Comparison of ENCODE assay signal across 8 cellular contexts in genomic region chr7:80722596-80723141, GRCh38.
DNase-seq lines count a peak whose midpoint lies in the region; ATAC-seq and TF ChIP-seq lines count a peak whose summit lies in the region.

No MANE protein-coding gene starts in this region.

- POLR2A ChIA-PET in Panc1 (lab: Charles Lee) (interaction anchor here (0.7 kb wide), 2 partner anchors 180 to 1079 kb away, joined by 4 to 8 read pairs; no protein-coding TSS in a partner anchor), HEK293T (lab: Yijun Ruan, JAX) (interaction anchor here (1.5 kb wide), 1 partner anchor 196 kb away, joined by 3 read pairs; the partner anchor contains the start of gene SEMA3C), OCI-LY7 (lab: Charles Lee) (no interaction called here)

- H2AFZ ChIP-seq in OCI-LY7 (ENCODE audit: low read length), result no peak overlapping the region

- H3K4me1 ChIP-seq in Panc1 (ENCODE audit: control insufficient read depth, insufficient read depth, low read length), result peaks cover 32% of the 10 kb centered on the region
- no peaks in the 10 kb centered on the region for H3K4me1 ChIP-seq in OCI-LY7 (ENCODE audit: insufficient read depth, low read length, poor library complexity, severe bottlenecking)

- no TSS peak for BruUV-seq in Panc1 (replicated peaks; lab: Mats Ljungman, UMichigan)
- BruUV-seq in OCI-LY7 (replicated peaks; lab: Mats Ljungman, UMichigan), result no TSS peak

- H3K4me2 ChIP-seq in OCI-LY7 (ENCODE audit: low read length), result no peak overlapping the region

- ATAC-seq in Panc1 (peak; percentile 98), omental fat pad (ENCODE audit: low FRiP score) (peak; percentile 97)

- H3K4me3 ChIP-seq in Panc1 (ENCODE audit: low read depth in 2 of 2, low read length in 2 of 2), result peak overlapping the region in 1 of 2 experiments; percentile 35; a peak in 2 of 4 replicates
- H3K4me3 ChIP-seq in OCI-LY7 (ENCODE audit: low read depth, low read length, poor library complexity, severe bottlenecking), result no peak overlapping the region

- H3K9me3 ChIP-seq in Panc1 (ENCODE audit: control insufficient read depth, insufficient read depth, low read depth, low read length) (0 out of 2 replicates have a peak, but pooled peaks cover 3% of the 10 kb centered on the region), OCI-LY7 (ENCODE audit: low read length) (no peaks in the 10 kb centered on the region)

- no peaks in the 10 kb centered on the region for H3K27me3 ChIP-seq in Panc1 (ENCODE audit: control insufficient read depth, insufficient read depth, low read length)

- peak; percentile 68 for DNase-seq in CD1c-positive myeloid dendritic cell (ENCODE audit: extremely low spot score)
- DNase-seq in Panc1 (ENCODE audit: low read depth, low spot score), result peak; percentile 100
- DNase-seq in fibroblast of gingiva (ENCODE audit: low read depth), result peak; percentile 99
- DNase-seq in omental fat pad (ENCODE audit: low spot score), result peak; percentile 55
- no peak for DNase-seq in activated naive CD4-positive, alpha-beta T cell (lab: John Stamatoyannopoulos, UW)
- no peak for DNase-seq in HEK293T (ENCODE audit: extremely low spot score)
- DNase-seq in NCI-H187 (lab: John Stamatoyannopoulos, UW), result no peak
- DNase-seq in OCI-LY7 (ENCODE audit: low spot score), result no peak

- H3K27ac ChIP-seq in Panc1 (ENCODE audit: low read length) (peak overlapping the region; percentile 93), OCI-LY7 (ENCODE audit: low read depth, low read length, poor library complexity, severe bottlenecking) (no peak overlapping the region)

- CTCF ChIA-PET in Panc1 (lab: Charles Lee), result interaction anchor here (0.6 to 1.3 kb wide), 3 partner anchors 294 to 989 kb away, joined by 3 to 9 read pairs (median 7); no protein-coding TSS in a partner anchor
- CTCF ChIA-PET in HEK293T (lab: Yijun Ruan, JAX), result interaction anchor here (0.7 kb wide), 1 partner anchor 198 kb away, joined by 6 read pairs; no protein-coding TSS in a partner anchor
- CTCF ChIA-PET in OCI-LY7 (lab: Charles Lee; ENCODE audit: unreplicated experiment), result no interaction called here

- in situ Hi-C loops in Panc1 (cut with HindIII; ENCODE audit: low pct_unique_long_range_greater_than_20kb, low sequenced_read_pairs), result no loop called here

- H3K9me2 ChIP-seq in OCI-LY7 (ENCODE audit: insufficient read depth, low read length), result no peaks in the 10 kb centered on the region

- TF ChIP-seq CTCF in Panc1 (IDR thresholded peaks at IDR 0.05) (no peak), omental fat pad (IDR thresholded peaks at IDR 0.05) (no peak), OCI-LY7 (conservative IDR thresholded peaks at IDR 0.05; ENCODE audit: low read length) (no peak)

- H4K20me1 ChIP-seq in OCI-LY7 (ENCODE audit: insufficient read depth, low read length), result no peaks in the 10 kb centered on the region

- H3K79me2 ChIP-seq in OCI-LY7 (ENCODE audit: insufficient read depth, low read depth, low read length), result no peaks in the 10 kb centered on the region

- H3K36me3 ChIP-seq in Panc1 (ENCODE audit: control insufficient read depth, insufficient read depth, low read length) (no peaks in the 10 kb centered on the region), OCI-LY7 (ENCODE audit: insufficient read depth, low read length) (no peaks in the 10 kb centered on the region)

- intact Hi-C loops in Panc1 (cut with micrococcal nuclease; ENCODE audit: unreplicated experiment), result no loop called here
- intact Hi-C loops in OCI-LY7 (cut with micrococcal nuclease; ENCODE audit: unreplicated experiment), result no loop called here

TF ChIP-seq in HEK293T, 16 proteins besides CTCF, POLR2A, EP300 and RAD21:
- TF ChIP-seq ELF4 (IDR thresholded peaks at IDR 0.05) (no peak), L3MBTL2 (conservative IDR thresholded peaks at IDR 0.05) (no peak)

Comparison
In these comparisons a context has a peak if more than half of its experiments do, and no peak if none do; other contexts are left out.
1. DNase-seq: peak in CD1c-positive myeloid dendritic cell (single experiment), Panc1 (single experiment), fibroblast of gingiva (single experiment) and omental fat pad (single experiment); none in activated naive CD4-positive, alpha-beta T cell (0 of 4), HEK293T (single experiment), NCI-H187 (0 of 2) and OCI-LY7 (single experiment).